Comparison of ENCODE assay signal across 19 cellular contexts in the genomic region with DNA sequence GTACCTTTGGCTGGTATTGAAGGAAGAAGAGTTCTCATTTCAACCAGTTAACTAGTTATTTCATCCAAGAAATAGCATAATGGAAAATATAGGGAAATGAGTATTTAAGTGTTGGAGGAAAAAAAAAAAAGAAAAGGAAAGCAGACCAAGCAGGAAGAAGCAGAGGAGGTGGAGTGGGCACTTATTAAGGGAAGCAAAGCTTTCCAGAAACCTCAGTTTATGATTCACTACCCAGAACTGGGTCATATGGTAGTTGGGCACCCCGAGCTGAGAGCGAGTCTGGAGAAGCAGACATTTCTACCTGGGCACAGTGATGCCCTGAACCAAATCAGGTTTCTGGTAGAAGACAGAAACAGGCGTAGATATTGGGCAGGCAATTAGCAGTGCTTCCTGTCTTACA. TPM values are rescaled to one million over a fixed set of nuclear protein-coding genes. Genes with fewer than 3 reads are reported as not detected.
A peak's percentile ranks its signal among the peaks of the same experiment; 100 is the strongest.
DNase-seq lines count a peak whose midpoint lies in the region; ATAC-seq and TF ChIP-seq lines count a peak whose summit lies in the region.
"Had no signal": no experiment of that assay in that cellular context is flagged by ENCODE, and none has a peak within 500 bp of the region (broad histone marks: within the 10 kb centered on the region; RNA-seq: fewer than 3 reads in every experiment).

No MANE protein-coding gene starts in this region.

- POLR2A ChIA-PET in activated CD4-positive, alpha-beta T cell treated with anti-CD3 and anti-CD28 coated beads, Interleukin-2, amount 10 ng/mL, durations not matched to agents 7 days and 5 days (lab: Charles Lee) = no interaction called here

- no peaks in the 10 kb centered on the region for H3K9me3 Mint-ChIP-seq in activated CD4-positive, alpha-beta T cell treated with anti-CD3 and anti-CD28 coated beads, Interleukin-2, amount 10 ng/mL, durations not matched to agents 7 days and 5 days
- H3K9me3 Mint-ChIP-seq: CD4-positive, alpha-beta memory T cell; GM23338 had no signal

- no peaks in the 10 kb centered on the region for H3K36me3 ChIP-seq in osteoblast (ENCODE audit: insufficient read depth, low read length)

- DNase-seq in activated CD4-positive, alpha-beta T cell treated with anti-CD3 and anti-CD28 coated beads, Interleukin-2, amount 10 ng/mL, durations not matched to agents 7 days and 5 days = no peak
- no peak for DNase-seq in activated CD4-positive, alpha-beta T cell treated with anti-CD3 and anti-CD28 coated beads for 48 hours
- peak; percentile 28 for DNase-seq in amniotic epithelial cell (ENCODE audit: low read depth)
- DNase-seq in osteoblast (ENCODE audit: insufficient read length, low spot score, missing footprints) = no peak
- no peak for DNase-seq in cortex of kidney (lab: John Stamatoyannopoulos, UW)
- no peak for DNase-seq in caudate nucleus (lab: John Stamatoyannopoulos, UW)
- DNase-seq: AML-193; Calu3; CD4-positive, alpha-beta memory T cell; DMS79 treated with DMSO at 0.1 percent for 48 hours; GF-D8; HCEC 1CT had no signal

- H3K79me2 ChIP-seq in osteoblast (ENCODE audit: insufficient read depth, low read length) = no peaks in the 10 kb centered on the region

- peak overlapping the region; percentile 39 for H3K4me2 ChIP-seq in osteoblast (ENCODE audit: insufficient read depth, low read length)
- H3K4me2 ChIP-seq: A549, GM23338 had no signal

- H3K27me3 ChIP-seq in osteoblast (ENCODE audit: insufficient read depth, low read length) = peaks cover 63% of the 10 kb centered on the region

- H3K4me1 Mint-ChIP-seq in activated CD4-positive, alpha-beta T cell treated with anti-CD3 and anti-CD28 coated beads, Interleukin-2, amount 10 ng/mL, durations not matched to agents 7 days and 5 days = no peaks in the 10 kb centered on the region
- H3K4me1 Mint-ChIP-seq: CD4-positive, alpha-beta memory T cell; GM23338 had no signal

- ATAC-seq in GM21825 (IDR thresholded peaks at IDR 0.05; ENCODE audit: unreplicated experiment) = no peak
- ATAC-seq: A549, GM23338 had no signal

- H3K27ac Mint-ChIP-seq in activated CD4-positive, alpha-beta T cell treated with anti-CD3 and anti-CD28 coated beads, Interleukin-2, amount 10 ng/mL, durations not matched to agents 7 days and 5 days = peak overlapping the region; percentile 65
- H3K27ac Mint-ChIP-seq: CD4-positive, alpha-beta memory T cell; GM23338 had no signal

- no peaks in the 10 kb centered on the region for H4K20me1 ChIP-seq in osteoblast (ENCODE audit: insufficient read depth, low read length)

- H3K9me3 ChIP-seq in osteoblast (ENCODE audit: low read depth, low read length) = no peaks in the 10 kb centered on the region
- H3K9me3 ChIP-seq: A549 had no signal

- H3K27ac ChIP-seq in osteoblast (ENCODE audit: low read depth, low read length) = no peak overlapping the region
- peak overlapping the region; percentile 7 for H3K27ac ChIP-seq in temporal lobe (ENCODE audit: low read depth, low read length)
- no peak overlapping the region for H3K27ac ChIP-seq in caudate nucleus (ENCODE audit: low read depth, low read length)
- H3K27ac ChIP-seq: 22Rv1, A549, C4-2B, HL-60 had no signal

- H3K4me3 ChIP-seq in osteoblast (ENCODE audit: insufficient read depth, low read length) = no peak overlapping the region
- H3K4me3 ChIP-seq: A549, GM23338 had no signal

- no peaks in the 10 kb centered on the region for H3K4me1 ChIP-seq in osteoblast (ENCODE audit: insufficient read depth, low read length)
- H3K4me1 ChIP-seq: A549 had no signal

- H3K4me3 Mint-ChIP-seq in activated CD4-positive, alpha-beta T cell treated with anti-CD3 and anti-CD28 coated beads, Interleukin-2, amount 10 ng/mL, durations not matched to agents 7 days and 5 days = no peak overlapping the region
- H3K4me3 Mint-ChIP-seq: CD4-positive, alpha-beta memory T cell; GM23338 had no signal

- peaks cover 12% of the 10 kb centered on the region for H3K27me3 Mint-ChIP-seq in activated CD4-positive, alpha-beta T cell treated with anti-CD3 and anti-CD28 coated beads, Interleukin-2, amount 10 ng/mL, durations not matched to agents 7 days and 5 days

- no peaks in the 10 kb centered on the region for H3K36me3 Mint-ChIP-seq in activated CD4-positive, alpha-beta T cell treated with anti-CD3 and anti-CD28 coated beads, Interleukin-2, amount 10 ng/mL, durations not matched to agents 7 days and 5 days (ENCODE audit: low read depth)
- H3K36me3 Mint-ChIP-seq: CD4-positive, alpha-beta memory T cell had no signal

- no peak overlapping the region for H2AFZ ChIP-seq in osteoblast (ENCODE audit: low read length)
- H2AFZ ChIP-seq: GM23338 had no signal

- no peak for TF ChIP-seq CTCF in osteoblast (IDR thresholded peaks at IDR 0.05; ENCODE audit: extremely low read depth, low read depth, low read length)

- CTCF ChIA-PET in activated CD4-positive, alpha-beta T cell treated with anti-CD3 and anti-CD28 coated beads, Interleukin-2, amount 10 ng/mL, durations not matched to agents 7 days and 5 days (lab: Charles Lee) = interaction anchor here (0.7 to 1.7 kb wide), 2 partner anchors 20 to 436 kb away, joined by 3 to 4 read pairs; no protein-coding TSS in a partner anchor

RNA-seq across cellular contexts. Expression of gene CCNG2, which starts 27.0 kb away (rescaled TPM):
- 10 to 100 TPM; 28.1 to 31.5 TPM for total RNA-seq in activated CD4-positive, alpha-beta T cell treated with anti-CD3 and anti-CD28 coated beads, Interleukin-2, amount 10 ng/mL, durations not matched to agents 7 days and 5 days
- total RNA-seq in osteoblast (45.4 and 49.2 TPM in 2 replicates), temporal lobe (101 TPM)
